In genomic region chr7:94655562-94655883, GRCh38 we compare ENCODE assay signal across 8 cellular contexts. TPM values are rescaled to one million over a fixed set of nuclear protein-coding genes. Genes with fewer than 3 reads are reported as not detected.
A peak's percentile ranks its signal among the peaks of the same experiment; 100 is the strongest.
DNase-seq lines count a peak whose midpoint lies in the region; ATAC-seq, FAIRE-seq and TF ChIP-seq lines count a peak whose summit lies in the region.

No MANE protein-coding gene starts in this region.

- H3K27ac Mint-ChIP-seq in stimulated activated naive CD8-positive, alpha-beta T cell treated with anti-CD3 and anti-CD28 coated beads, Interleukin-15, Interleukin-2, amounts not matched to agents 100 ng/mL and 50 ng/mL, for 24 hours: no peak overlapping the region
- no peak overlapping the region for H3K27ac Mint-ChIP-seq in central memory CD8-positive, alpha-beta T cell (ENCODE audit: low read depth)

- no peaks in the 10 kb centered on the region for H3K4me1 ChIP-seq in mesodermal cell (ENCODE audit: control insufficient read depth, insufficient read depth, low read length, poor library complexity, severe bottlenecking)

- H3K36me3 ChIP-seq in mesodermal cell (ENCODE audit: control insufficient read depth, insufficient read depth, low read length): no peaks in the 10 kb centered on the region

- no peak for ATAC-seq in stimulated activated naive CD8-positive, alpha-beta T cell treated with anti-CD3 and anti-CD28 coated beads, Interleukin-15, Interleukin-2, amounts not matched to agents 100 U/mL and 50 U/mL, for 24 hours
- no peak for ATAC-seq in central memory CD8-positive, alpha-beta T cell (replicated peaks; ENCODE audit: extremely low read depth, poor library complexity, severe bottlenecking)

- peak overlapping the region; percentile 80 for H3K4me3 Mint-ChIP-seq in stimulated activated naive CD8-positive, alpha-beta T cell treated with anti-CD3 and anti-CD28 coated beads, Interleukin-15, Interleukin-2, amounts not matched to agents 100 ng/mL and 50 ng/mL, for 24 hours
- peak overlapping the region; percentile 78 for H3K4me3 Mint-ChIP-seq in central memory CD8-positive, alpha-beta T cell

- peak overlapping the region; percentile 36 for H3K27ac ChIP-seq in mesodermal cell (ENCODE audit: low read depth, low read length, severe bottlenecking)

- DNase-seq in stimulated activated naive CD8-positive, alpha-beta T cell treated with anti-CD3 and anti-CD28 coated beads, Interleukin-15, Interleukin-2, amounts not matched to agents 100 U/mL and 50 U/mL, for 24 hours: no peak
- DNase-seq in central memory CD8-positive, alpha-beta T cell (ENCODE audit: low spot score in 2 of 2): no peak
- no peak for DNase-seq in RKO (ENCODE audit: low spot score)
- DNase-seq in stimulated activated naive CD4-positive, alpha-beta T cell treated with Interleukin-2 at 50 U/mL for 16 hours (lab: John Stamatoyannopoulos, UW): no peak
- DNase-seq in GM12891 (ENCODE audit: insufficient read length, low spot score): no peak
- no peak for DNase-seq in dedifferentiated amniotic fluid mesenchymal stem cell (ENCODE audit: extremely low spot score)

- H3K4me1 Mint-ChIP-seq in stimulated activated naive CD8-positive, alpha-beta T cell treated with anti-CD3 and anti-CD28 coated beads, Interleukin-15, Interleukin-2, amounts not matched to agents 100 ng/mL and 50 ng/mL, for 24 hours (ENCODE audit: low read depth): peaks cover 23% of the 10 kb centered on the region
- H3K4me1 Mint-ChIP-seq in central memory CD8-positive, alpha-beta T cell: peaks cover 21% of the 10 kb centered on the region

- no peaks in the 10 kb centered on the region for H3K9me3 ChIP-seq in mesodermal cell (ENCODE audit: control insufficient read depth, low read length)

- H3K36me3 Mint-ChIP-seq in stimulated activated naive CD8-positive, alpha-beta T cell treated with anti-CD3 and anti-CD28 coated beads, Interleukin-15, Interleukin-2, amounts not matched to agents 100 ng/mL and 50 ng/mL, for 24 hours (ENCODE audit: low read depth): no peaks in the 10 kb centered on the region
- H3K36me3 Mint-ChIP-seq in central memory CD8-positive, alpha-beta T cell (ENCODE audit: insufficient read depth): peaks cover 5% of the 10 kb centered on the region

- H3K9me3 Mint-ChIP-seq in stimulated activated naive CD8-positive, alpha-beta T cell treated with anti-CD3 and anti-CD28 coated beads, Interleukin-15, Interleukin-2, amounts not matched to agents 100 ng/mL and 50 ng/mL, for 24 hours: no peaks in the 10 kb centered on the region
- H3K9me3 Mint-ChIP-seq in central memory CD8-positive, alpha-beta T cell: no peaks in the 10 kb centered on the region

- no peak for FAIRE-seq in GM12891 (lab: Jason Lieb, UNC)

- WGBS in mesodermal cell (ENCODE audit: insufficient coverage in 2 of 2), 2 experiments: 0 to 1% methylated on average over 6 to 13 of the region's 19 CpGs

- peaks cover 49% of the 10 kb centered on the region for H3K27me3 Mint-ChIP-seq in stimulated activated naive CD8-positive, alpha-beta T cell treated with anti-CD3 and anti-CD28 coated beads, Interleukin-15, Interleukin-2, amounts not matched to agents 100 ng/mL and 50 ng/mL, for 24 hours
- H3K27me3 Mint-ChIP-seq in central memory CD8-positive, alpha-beta T cell: peaks cover 31% of the 10 kb centered on the region

- peak overlapping the region; percentile 67 for H3K4me3 ChIP-seq in mesodermal cell (ENCODE audit: extremely low read depth, insufficient read depth, low read length, poor library complexity, severe bottlenecking)

- TF ChIP-seq POLR2A in GM12891 (IDR thresholded peaks at IDR 0.05; ENCODE audit: low read depth, low read length): no peak

TF ChIP-seq in GM12891, 5 proteins besides CTCF, POLR2A, EP300 and RAD21:
- TF ChIP-seq SPI1 (IDR thresholded peaks at IDR 0.05; ENCODE audit: low read depth, low read length): no peak
- no peak for TF ChIP-seq POU2F2 (IDR thresholded peaks at IDR 0.05; ENCODE audit: low read depth, low read length)
- TF ChIP-seq TAF1 (IDR thresholded peaks at IDR 0.05; ENCODE audit: low read depth, low read length): no peak

RNA-seq across cellular contexts. Expression of gene SGCE, which starts 0.4 kb away (rescaled TPM):
- 43.8 TPM for polyA plus RNA-seq in mesodermal cell (2013, experiment 1 of 2)
- 44.5 TPM for polyA plus RNA-seq in mesodermal cell (2013, experiment 2 of 2)
- 17.4 TPM for polyA plus RNA-seq in GM12891 (2012; ENCODE audit: low read depth, missing spikeins)
